Comparison of ENCODE assay signal across 1 cellular context in the genomic region with DNA sequence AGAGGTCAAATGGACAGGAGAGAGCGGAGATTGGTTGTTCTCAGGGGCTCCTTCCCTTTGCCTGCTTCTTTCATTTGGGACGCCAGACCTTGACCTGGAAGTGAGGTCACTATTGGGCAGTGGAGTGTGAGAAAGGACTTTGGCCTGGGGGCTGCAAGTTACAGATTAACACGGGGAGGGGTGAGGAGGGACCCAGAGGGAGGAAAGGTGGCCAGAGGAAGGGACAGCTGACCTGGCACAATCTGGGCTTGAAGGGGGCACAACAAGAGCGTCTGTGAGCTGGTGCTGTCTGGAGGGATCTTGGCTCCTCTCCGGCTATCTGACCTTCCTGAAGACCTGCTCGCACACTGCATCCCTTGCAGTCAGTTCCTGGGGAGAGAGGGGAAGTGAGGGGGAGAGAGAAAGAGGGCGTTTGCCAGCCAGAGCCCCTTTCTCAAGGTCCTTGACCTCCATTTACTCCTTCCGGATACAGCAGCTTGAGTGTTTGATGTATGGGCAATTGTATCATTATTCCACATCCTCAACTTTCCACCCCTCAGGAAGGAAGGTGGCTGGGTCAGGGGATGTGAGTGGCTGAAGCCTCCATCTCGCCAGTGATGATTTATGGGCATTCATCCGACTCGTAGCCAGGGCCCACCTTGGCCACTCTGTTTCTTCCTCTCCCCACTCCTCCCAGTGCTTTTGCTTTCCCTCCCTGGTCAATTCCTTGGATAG.
A peak's percentile ranks its signal among the peaks of the same experiment; 100 is the strongest.
TF ChIP-seq lines count a peak whose summit lies in the region.

No MANE protein-coding gene starts in this region.

TF ChIP-seq in HepG2, 621 proteins besides CTCF, POLR2A, EP300 and RAD21 (continued from another document and continues in another):
- TF ChIP-seq ARNT2 (CRISPR knock-in tag; IDR thresholded peaks at IDR 0.05; ENCODE audit: low read depth): peak; percentile 68
- TF ChIP-seq ZNF563 (CRISPR knock-in tag; IDR thresholded peaks at IDR 0.05): no peak
- no peak; the same call in 1 of the 2 replicates for TF ChIP-seq ZNF543 (CRISPR knock-in tag; IDR thresholded peaks at IDR 0.05)
- TF ChIP-seq ZNF614 (CRISPR knock-in tag; IDR thresholded peaks at IDR 0.05; ENCODE audit: borderline replicate concordance): 0 out of 2 replicates have a peak, but pooled peaks have one; percentile 37
- TF ChIP-seq, protein P1, sequence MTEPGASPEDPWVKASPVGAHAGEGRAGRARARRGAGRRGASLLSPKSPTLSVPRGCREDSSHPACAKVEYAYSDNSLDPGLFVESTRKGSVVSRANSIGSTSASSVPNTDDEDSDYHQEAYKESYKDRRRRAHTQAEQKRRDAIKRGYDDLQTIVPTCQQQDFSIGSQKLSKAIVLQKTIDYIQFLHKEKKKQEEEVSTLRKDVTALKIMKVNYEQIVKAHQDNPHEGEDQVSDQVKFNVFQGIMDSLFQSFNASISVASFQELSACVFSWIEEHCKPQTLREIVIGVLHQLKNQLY (CRISPR knock-in tag; IDR thresholded peaks at IDR 0.05): no peak
- TF ChIP-seq ATRX (CRISPR knock-in tag; IDR thresholded peaks at IDR 0.05; ENCODE audit: borderline replicate concordance): no peak
- TF ChIP-seq POGZ (CRISPR knock-in tag; IDR thresholded peaks at IDR 0.05): peak; percentile 44; the same call in 1 of the 2 replicates
- no peak for TF ChIP-seq NKX3-1 (CRISPR knock-in tag; IDR thresholded peaks at IDR 0.05)
- TF ChIP-seq SNAPC4 (CRISPR knock-in tag; IDR thresholded peaks at IDR 0.05): no peak
- TF ChIP-seq, protein P2, sequence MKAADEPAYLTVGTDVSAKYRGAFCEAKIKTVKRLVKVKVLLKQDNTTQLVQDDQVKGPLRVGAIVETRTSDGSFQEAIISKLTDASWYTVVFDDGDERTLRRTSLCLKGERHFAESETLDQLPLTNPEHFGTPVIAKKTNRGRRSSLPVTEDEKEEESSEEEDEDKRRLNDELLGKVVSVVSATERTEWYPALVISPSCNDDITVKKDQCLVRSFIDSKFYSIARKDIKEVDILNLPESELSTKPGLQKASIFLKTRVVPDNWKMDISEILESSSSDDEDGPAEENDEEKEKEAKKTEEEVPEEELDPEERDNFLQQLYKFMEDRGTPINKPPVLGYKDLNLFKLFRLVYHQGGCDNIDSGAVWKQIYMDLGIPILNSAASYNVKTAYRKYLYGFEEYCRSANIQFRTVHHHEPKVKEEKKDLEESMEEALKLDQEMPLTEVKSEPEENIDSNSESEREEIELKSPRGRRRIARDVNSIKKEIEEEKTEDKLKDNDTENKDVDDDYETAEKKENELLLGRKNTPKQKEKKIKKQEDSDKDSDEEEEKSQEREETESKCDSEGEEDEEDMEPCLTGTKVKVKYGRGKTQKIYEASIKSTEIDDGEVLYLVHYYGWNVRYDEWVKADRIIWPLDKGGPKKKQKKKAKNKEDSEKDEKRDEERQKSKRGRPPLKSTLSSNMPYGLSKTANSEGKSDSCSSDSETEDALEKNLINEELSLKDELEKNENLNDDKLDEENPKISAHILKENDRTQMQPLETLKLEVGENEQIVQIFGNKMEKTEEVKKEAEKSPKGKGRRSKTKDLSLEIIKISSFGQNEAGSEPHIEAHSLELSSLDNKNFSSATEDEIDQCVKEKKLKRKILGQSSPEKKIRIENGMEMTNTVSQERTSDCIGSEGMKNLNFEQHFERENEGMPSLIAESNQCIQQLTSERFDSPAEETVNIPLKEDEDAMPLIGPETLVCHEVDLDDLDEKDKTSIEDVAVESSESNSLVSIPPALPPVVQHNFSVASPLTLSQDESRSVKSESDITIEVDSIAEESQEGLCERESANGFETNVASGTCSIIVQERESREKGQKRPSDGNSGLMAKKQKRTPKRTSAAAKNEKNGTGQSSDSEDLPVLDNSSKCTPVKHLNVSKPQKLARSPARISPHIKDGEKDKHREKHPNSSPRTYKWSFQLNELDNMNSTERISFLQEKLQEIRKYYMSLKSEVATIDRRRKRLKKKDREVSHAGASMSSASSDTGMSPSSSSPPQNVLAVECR (CRISPR knock-in tag; IDR thresholded peaks at IDR 0.05; ENCODE audit: borderline replicate concordance): no peak; the same call in 1 of the 2 replicates
- peak in 1 of 2 experiments; percentile 42; a peak in 1 of 4 replicates for TF ChIP-seq REST (IDR thresholded peaks at IDR 0.05; ENCODE audit: borderline replicate concordance in 1 of 2, low read depth in 1 of 2, low read length in 2 of 2)
- no peak for TF ChIP-seq NFATC3 (CRISPR knock-in tag; IDR thresholded peaks at IDR 0.05)
- no peak for TF ChIP-seq KLF12 (CRISPR knock-in tag; IDR thresholded peaks at IDR 0.05; ENCODE audit: borderline replicate concordance)
- TF ChIP-seq HES4 (CRISPR knock-in tag; IDR thresholded peaks at IDR 0.05; ENCODE audit: borderline replicate concordance): no peak
- no peak for TF ChIP-seq ZNF570 (CRISPR knock-in tag; IDR thresholded peaks at IDR 0.05; ENCODE audit: borderline replicate concordance)
- TF ChIP-seq MTF1 (CRISPR knock-in tag; IDR thresholded peaks at IDR 0.05): no peak
- TF ChIP-seq CCDC6 (CRISPR knock-in tag; IDR thresholded peaks at IDR 0.05): no peak
- no peak for TF ChIP-seq MED8 (CRISPR knock-in tag; IDR thresholded peaks at IDR 0.05; ENCODE audit: insufficient replicate concordance)
- TF ChIP-seq ZNF33A (CRISPR knock-in tag; IDR thresholded peaks at IDR 0.05; ENCODE audit: borderline replicate concordance): no peak
- no peak for TF ChIP-seq MTA3 (CRISPR knock-in tag; IDR thresholded peaks at IDR 0.05)
- TF ChIP-seq PHF5A (CRISPR knock-in tag; IDR thresholded peaks at IDR 0.05; ENCODE audit: low read depth, unreplicated experiment): peak; percentile 32
- TF ChIP-seq SRY (CRISPR knock-in tag; IDR thresholded peaks at IDR 0.05): 0 out of 2 replicates have a peak, but pooled peaks have one; percentile 34
- TF ChIP-seq, protein P3, sequence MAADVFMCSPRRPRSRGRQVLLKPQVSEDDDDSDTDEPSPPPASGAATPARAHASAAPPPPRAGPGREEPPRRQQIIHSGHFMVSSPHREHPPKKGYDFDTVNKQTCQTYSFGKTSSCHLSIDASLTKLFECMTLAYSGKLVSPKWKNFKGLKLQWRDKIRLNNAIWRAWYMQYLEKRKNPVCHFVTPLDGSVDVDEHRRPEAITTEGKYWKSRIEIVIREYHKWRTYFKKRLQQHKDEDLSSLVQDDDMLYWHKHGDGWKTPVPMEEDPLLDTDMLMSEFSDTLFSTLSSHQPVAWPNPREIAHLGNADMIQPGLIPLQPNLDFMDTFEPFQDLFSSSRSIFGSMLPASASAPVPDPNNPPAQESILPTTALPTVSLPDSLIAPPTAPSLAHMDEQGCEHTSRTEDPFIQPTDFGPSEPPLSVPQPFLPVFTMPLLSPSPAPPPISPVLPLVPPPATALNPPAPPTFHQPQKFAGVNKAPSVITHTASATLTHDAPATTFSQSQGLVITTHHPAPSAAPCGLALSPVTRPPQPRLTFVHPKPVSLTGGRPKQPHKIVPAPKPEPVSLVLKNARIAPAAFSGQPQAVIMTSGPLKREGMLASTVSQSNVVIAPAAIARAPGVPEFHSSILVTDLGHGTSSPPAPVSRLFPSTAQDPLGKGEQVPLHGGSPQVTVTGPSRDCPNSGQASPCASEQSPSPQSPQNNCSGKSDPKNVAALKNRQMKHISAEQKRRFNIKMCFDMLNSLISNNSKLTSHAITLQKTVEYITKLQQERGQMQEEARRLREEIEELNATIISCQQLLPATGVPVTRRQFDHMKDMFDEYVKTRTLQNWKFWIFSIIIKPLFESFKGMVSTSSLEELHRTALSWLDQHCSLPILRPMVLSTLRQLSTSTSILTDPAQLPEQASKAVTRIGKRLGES (CRISPR knock-in tag; IDR thresholded peaks at IDR 0.05; ENCODE audit: borderline replicate concordance): no peak
- TF ChIP-seq ZMYM3 (CRISPR knock-in tag; IDR thresholded peaks at IDR 0.05): 0 out of 2 replicates have a peak, but pooled peaks have one; percentile 48
- TF ChIP-seq SAFB2 (CRISPR knock-in tag; IDR thresholded peaks at IDR 0.05; ENCODE audit: borderline replicate concordance, low read depth): no peak
- TF ChIP-seq ZBTB7A (CRISPR knock-in tag; IDR thresholded peaks at IDR 0.05): peak; percentile 48; the same call in 1 of the 2 replicates
- TF ChIP-seq ZNF282 (IDR thresholded peaks at IDR 0.05; ENCODE audit: partially characterized antibody): no peak
- peak; percentile 73; the same call in 1 of the 2 replicates for TF ChIP-seq ZNF644 (CRISPR knock-in tag; IDR thresholded peaks at IDR 0.05; ENCODE audit: low read depth)
- no peak for TF ChIP-seq ZFP62 (CRISPR knock-in tag; IDR thresholded peaks at IDR 0.05)
- no peak for TF ChIP-seq DR1 (CRISPR knock-in tag; IDR thresholded peaks at IDR 0.05)
- TF ChIP-seq ELF4 (CRISPR knock-in tag; IDR thresholded peaks at IDR 0.05; ENCODE audit: borderline replicate concordance): no peak
- TF ChIP-seq HOXA3 (CRISPR knock-in tag; IDR thresholded peaks at IDR 0.05): peak; percentile 75
- TF ChIP-seq, protein P4, sequence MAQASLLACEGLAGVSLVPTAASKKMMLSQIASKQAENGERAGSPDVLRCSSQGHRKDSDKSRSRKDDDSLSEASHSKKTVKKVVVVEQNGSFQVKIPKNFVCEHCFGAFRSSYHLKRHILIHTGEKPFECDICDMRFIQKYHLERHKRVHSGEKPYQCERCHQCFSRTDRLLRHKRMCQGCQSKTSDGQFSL (CRISPR knock-in tag; IDR thresholded peaks at IDR 0.05): no peak; the same call in 1 of the 2 replicates
- no peak for TF ChIP-seq ZSCAN31 (CRISPR knock-in tag; IDR thresholded peaks at IDR 0.05; ENCODE audit: low read depth)
- TF ChIP-seq ZFP90 (CRISPR knock-in tag; IDR thresholded peaks at IDR 0.05; ENCODE audit: borderline replicate concordance): peak; percentile 36; the same call in 1 of the 2 replicates
- no peak for TF ChIP-seq ZNF616 (CRISPR knock-in tag; IDR thresholded peaks at IDR 0.05; ENCODE audit: low read depth)
- TF ChIP-seq SKIL (CRISPR knock-in tag; IDR thresholded peaks at IDR 0.05; ENCODE audit: borderline replicate concordance): peak; percentile 73; the same call in 1 of the 2 replicates
